1 cellular context compared by ENCODE assay signal in genomic region chr7:32564542-32564941, GRCh38.
TF ChIP-seq lines count a peak whose summit lies in the region.

No MANE protein-coding gene starts in this region.

TF ChIP-seq in GM23338, 12 proteins besides CTCF, POLR2A, EP300 and RAD21 (continued from another document):
- no peak for TF ChIP-seq REST (IDR thresholded peaks at IDR 0.05; ENCODE audit: unreplicated experiment)
- TF ChIP-seq ZNF114 (CRISPR knock-in tag; IDR thresholded peaks at IDR 0.05) = no peak
- no peak for TF ChIP-seq EZH2 (IDR thresholded peaks at IDR 0.05; ENCODE audit: low read depth, unreplicated experiment)
